Comparison of ENCODE assay signal across 9 cellular contexts in the genomic region with DNA sequence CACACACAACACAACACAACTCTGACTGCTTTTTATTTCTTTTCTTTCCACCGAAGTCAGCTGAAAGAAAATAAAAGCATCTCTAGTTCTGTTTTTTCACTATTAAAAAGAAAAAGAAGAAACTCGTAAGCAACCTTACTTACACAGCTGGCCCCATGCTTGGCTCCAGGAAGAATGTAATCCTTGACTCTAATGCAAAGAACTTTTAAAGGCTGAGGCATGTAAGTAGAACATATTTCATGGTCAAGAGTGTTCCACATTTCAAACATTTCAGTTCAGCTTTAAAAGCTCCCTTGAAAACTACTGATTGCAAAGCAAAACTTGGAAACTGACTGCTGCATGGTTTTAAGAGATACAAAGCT. TPM values are rescaled to one million over a fixed set of nuclear protein-coding genes. Genes with fewer than 3 reads are reported as not detected.
DNase-seq lines count a peak whose midpoint lies in the region; ATAC-seq and TF ChIP-seq lines count a peak whose summit lies in the region.
"Had no signal": no experiment of that assay in that cellular context is flagged by ENCODE, and none has a peak within 500 bp of the region (broad histone marks: within the 10 kb centered on the region; RNA-seq: fewer than 3 reads in every experiment).

No MANE protein-coding gene starts in this region.

- ATAC-seq in HG02870 (IDR thresholded peaks at IDR 0.05; ENCODE audit: unreplicated experiment), result no peak
- ATAC-seq: stimulated activated effector memory CD8-positive, alpha-beta T cell treated with anti-CD3 and anti-CD28 coated beads, Interleukin-12 subunit alpha, Interleukin-12 subunit beta, amount 100 ng/mL, for 72 hours had no signal

- peak overlapping the region; percentile 68 to 88 for H3K4me3 ChIP-seq in ascending aorta

- H3K27me3 Mint-ChIP-seq in HFFc6 (ENCODE audit: insufficient read depth), result no peaks in the 10 kb centered on the region; the same call in 1 of the 2 replicates

- H3K27me3 ChIP-seq in ascending aorta, result no peaks in the 10 kb centered on the region
- H3K27me3 ChIP-seq in layer of hippocampus (ENCODE audit: control insufficient read depth, insufficient read depth, low read length), result no peaks in the 10 kb centered on the region

- no peaks in the 10 kb centered on the region for H3K36me3 Mint-ChIP-seq in HFFc6 (ENCODE audit: low read depth)
- H3K36me3 Mint-ChIP-seq: stimulated activated effector memory CD8-positive, alpha-beta T cell treated with anti-CD3 and anti-CD28 coated beads, Interleukin-12 subunit alpha, Interleukin-12 subunit beta, amount 100 ng/mL, for 72 hours had no signal

- no peak for TF ChIP-seq CTCF in HFFc6 (IDR thresholded peaks at IDR 0.05)
- TF ChIP-seq CTCF in ascending aorta (IDR thresholded peaks at IDR 0.05), result no peak

- peaks cover 3 to 39% of the 10 kb centered on the region in 2 donors for H3K4me1 ChIP-seq in ascending aorta

- H3K9me3 Mint-ChIP-seq in HFFc6, result no peaks in the 10 kb centered on the region
- H3K9me3 Mint-ChIP-seq: stimulated activated effector memory CD8-positive, alpha-beta T cell treated with anti-CD3 and anti-CD28 coated beads, Interleukin-12 subunit alpha, Interleukin-12 subunit beta, amount 100 ng/mL, for 72 hours had no signal

- DNase-seq in HFFc6 (no peak), ascending aorta (ENCODE audit: low spot score in 2 of 2) (no peak), substantia nigra (lab: John Stamatoyannopoulos, UW) (no peak), NCI-H1436 treated with DMSO at 0.1 percent for 48 hours (lab: John Stamatoyannopoulos, UW) (no peak), COR-L47 (lab: John Stamatoyannopoulos, UW) (no peak), DMS79 treated with DMSO at 0.1 percent for 48 hours (lab: John Stamatoyannopoulos, UW) (no peak)

- peak overlapping the region; percentile 68 for H3K4me3 Mint-ChIP-seq in HFFc6
- H3K4me3 Mint-ChIP-seq: stimulated activated effector memory CD8-positive, alpha-beta T cell treated with anti-CD3 and anti-CD28 coated beads, Interleukin-12 subunit alpha, Interleukin-12 subunit beta, amount 100 ng/mL, for 72 hours had no signal

- intact Hi-C loops in ascending aorta (cut with DNase I), result loop anchor here (2.0 to 10.0 kb wide), 5 partner anchors 80 to 951 kb away; partner anchors contain the start of genes C4orf46, ETFDH and GRIA2

- peak overlapping the region; percentile 15; the same call in 1 of the 2 replicates for H3K27ac Mint-ChIP-seq in HFFc6
- H3K27ac Mint-ChIP-seq: stimulated activated effector memory CD8-positive, alpha-beta T cell treated with anti-CD3 and anti-CD28 coated beads, Interleukin-12 subunit alpha, Interleukin-12 subunit beta, amount 100 ng/mL, for 72 hours had no signal

- peaks cover 38% of the 10 kb centered on the region for H3K4me1 Mint-ChIP-seq in HFFc6 (ENCODE audit: low read depth)
- H3K4me1 Mint-ChIP-seq: stimulated activated effector memory CD8-positive, alpha-beta T cell treated with anti-CD3 and anti-CD28 coated beads, Interleukin-12 subunit alpha, Interleukin-12 subunit beta, amount 100 ng/mL, for 72 hours had no signal

- H3K36me3 ChIP-seq in ascending aorta, result peaks cover 0 to 5% of the 10 kb centered on the region in 2 donors

- H3K27ac ChIP-seq in ascending aorta (peak overlapping the region; percentile 88 to 97), layer of hippocampus (ENCODE audit: low read depth, low read length) (peak overlapping the region; percentile 73), substantia nigra (ENCODE audit: low read depth, low read length, poor library complexity, severe bottlenecking) (peak overlapping the region; percentile 24)

- H3K9me3 ChIP-seq in ascending aorta, result no peaks in the 10 kb centered on the region

RNA-seq across cellular contexts. Expression of gene GASK1B, which starts 0.6 kb away (rescaled TPM):
- 1 to 10 TPM; 1.7 to 8.5 (median 6.9) TPM for total RNA-seq in HFFc6 (2021; fragmentation: NEBNext Ultra II Directional; extraction: Animal tissue kit (Norgen Biotek cat#: 25700))
- 69.7 TPM for total RNA-seq in ascending aorta

RNA-seq across cellular contexts. Expression of gene TMEM144, which starts 38.1 kb away (rescaled TPM):
- total RNA-seq in HFFc6 (2021; fragmentation: NEBNext Ultra II Directional; extraction: Animal tissue kit (Norgen Biotek cat#: 25700)), result under 1 TPM in 5 of 6 experiments, not detected in 1; 0.18 to 0.34 (median 0.29) TPM
- total RNA-seq in ascending aorta, result 4.0 TPM

Comparison
In these comparisons a context has a peak if more than half of its experiments do, and no peak if none do; other contexts are left out.
1. H3K27ac ChIP-seq: peak in every context shown above with its lines; median percentile 92 in ascending aorta; 73 in layer of hippocampus; 24 in substantia nigra.